Comparison of ENCODE assay signal across 10 cellular contexts in genomic region chr3:156689589-156689988, GRCh38. TPM values are rescaled to one million over a fixed set of nuclear protein-coding genes. Genes with fewer than 3 reads are reported as not detected.
DNase-seq lines count a peak whose midpoint lies in the region; ATAC-seq and TF ChIP-seq lines count a peak whose summit lies in the region.
"Had no signal": no experiment of that assay in that cellular context is flagged by ENCODE, and none has a peak within 500 bp of the region (broad histone marks: within the 10 kb centered on the region; RNA-seq: fewer than 3 reads in every experiment).

No MANE protein-coding gene starts in this region.

- H3K4me2 ChIP-seq in DOHH2 (ENCODE audit: low read length) (0 out of 2 replicates have a peak overlapping the region, but pooled peaks have one; percentile 14), OCI-LY3 (ENCODE audit: low read length) (peak overlapping the region; percentile 13; the same call in 1 of the 2 replicates)

- H3K4me1 ChIP-seq in DOHH2 (ENCODE audit: control insufficient read depth, low read length) (peaks cover 44% of the 10 kb centered on the region), OCI-LY3 (ENCODE audit: low read length) (peaks cover 31% of the 10 kb centered on the region)

- no peaks in the 10 kb centered on the region for H3K9me2 ChIP-seq in DOHH2 (replicated peaks; ENCODE audit: control insufficient read depth, low read length)

- no peak overlapping the region for H3K9ac ChIP-seq in OCI-LY3 (ENCODE audit: low read length)

- no peak overlapping the region for H3K4me3 ChIP-seq in DOHH2 (ENCODE audit: low read length)
- H3K4me3 ChIP-seq in OCI-LY3 (ENCODE audit: low read length): no peak overlapping the region

- peaks cover 64 to 100% of the 10 kb centered on the region in 2 donors for H3K4me1 Mint-ChIP-seq in immature natural killer cell

- H3K36me3 ChIP-seq in DOHH2 (ENCODE audit: control insufficient read depth, low read length) (peaks cover 95% of the 10 kb centered on the region), OCI-LY3 (replicated peaks; ENCODE audit: low read depth, low read length) (peaks cover 33% of the 10 kb centered on the region)

- H4K20me1 ChIP-seq in DOHH2 (ENCODE audit: control insufficient read depth, insufficient read depth, low read depth, low read length) (peaks cover 32% of the 10 kb centered on the region), OCI-LY3 (ENCODE audit: insufficient read depth, low read length) (peaks cover 84% of the 10 kb centered on the region)

- H3K27ac ChIP-seq in DOHH2 (ENCODE audit: low read depth, low read length) (no peak overlapping the region), OCI-LY3 (ENCODE audit: low read length) (no peak overlapping the region)

- 0 out of 2 replicates have a peak, but pooled peaks cover 4% of the 10 kb centered on the region for H3F3A ChIP-seq in DOHH2 (ENCODE audit: control insufficient read depth, insufficient read depth)

- ATAC-seq in GM18907 (IDR thresholded peaks at IDR 0.05; ENCODE audit: unreplicated experiment) (peak; percentile 4), GM21737 (IDR thresholded peaks at IDR 0.05; ENCODE audit: unreplicated experiment) (no peak), GM19395 (IDR thresholded peaks at IDR 0.05; ENCODE audit: unreplicated experiment) (no peak)

- H3K9me3 ChIP-seq in DOHH2 (ENCODE audit: control insufficient read depth, insufficient read depth, low read length): no peaks in the 10 kb centered on the region
- no peaks in the 10 kb centered on the region for H3K9me3 ChIP-seq in OCI-LY3 (ENCODE audit: insufficient read depth, low read length)

- H2AFZ ChIP-seq in OCI-LY3 (ENCODE audit: low read depth, low read length): no peak overlapping the region

- H3K79me2 ChIP-seq in DOHH2 (ENCODE audit: control insufficient read depth, low read length) (peaks cover 100% of the 10 kb centered on the region), OCI-LY3 (ENCODE audit: low read length) (peaks cover 86% of the 10 kb centered on the region)

- H3K36me3 Mint-ChIP-seq in immature natural killer cell: peaks cover 0 to 7% (median 4%) of the 10 kb centered on the region in 3 donors

- H3K27me3 ChIP-seq in DOHH2 (ENCODE audit: control insufficient read depth, low read length): no peaks in the 10 kb centered on the region
- H3K27me3 ChIP-seq in OCI-LY3 (ENCODE audit: low read depth, low read length): no peaks in the 10 kb centered on the region

- peaks cover 0 to 8% (median 0%) of the 10 kb centered on the region in 3 donors for H3K27me3 Mint-ChIP-seq in immature natural killer cell (ENCODE audit: low read depth in 3 of 3)

- H3K4me3 Mint-ChIP-seq in immature natural killer cell: peak overlapping the region in 4 of 5 donors; percentile 1 to 35 (median 20)

- peak overlapping the region in 3 of 6 donors; percentile 7 to 53 (median 19) for H3K27ac Mint-ChIP-seq in immature natural killer cell

- TF ChIP-seq CTCF in DOHH2 (IDR thresholded peaks at IDR 0.05; ENCODE audit: low read depth, low read length, poor library complexity, severe bottlenecking) (no peak), OCI-LY3 (IDR thresholded peaks at IDR 0.05; ENCODE audit: low read depth, low read length) (no peak)

- DNase-seq in immature natural killer cell (no peak), NCI-H226 (no peak), dermis blood vessel endothelial cell (no peak)
- DNase-seq: activated CD4-positive, alpha-beta T cell treated with anti-CD3 and anti-CD28 coated beads, Interleukin-2, amount 50 U/mL, for 1 hour; DMS 273 treated with DMSO at 0.1 percent for 48 hours had no signal

- no peaks in the 10 kb centered on the region for H3K9me3 Mint-ChIP-seq in immature natural killer cell

RNA-seq across cellular contexts. Expression of gene TIPARP, which starts 15.2 kb away (rescaled TPM):
- 10 to 100 TPM; 21.7 to 32.6 (median 22.6) TPM for polyA plus RNA-seq in immature natural killer cell
- 23.1 and 31.7 TPM in 2 replicates for total RNA-seq in dermis blood vessel endothelial cell
